In the genomic region with DNA sequence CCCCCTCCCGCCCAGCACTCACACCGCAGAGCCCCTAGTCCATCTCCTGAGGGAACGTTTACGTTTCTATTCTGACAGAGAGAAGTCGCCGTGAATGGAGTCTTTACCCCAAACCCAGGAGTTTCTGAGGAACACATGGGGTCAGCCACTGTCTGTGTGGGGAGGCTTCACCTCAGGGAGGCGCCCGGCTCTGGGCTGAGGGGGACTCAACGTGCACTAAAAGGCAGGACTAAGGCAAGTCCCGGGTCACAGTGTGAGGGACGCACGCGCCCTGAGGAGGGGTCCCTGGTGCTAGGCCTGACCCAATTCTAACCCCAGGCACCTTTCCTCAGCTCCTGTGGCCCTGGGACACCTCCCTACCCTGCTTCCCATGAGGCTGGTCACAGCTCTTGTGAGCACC, we compare ENCODE assay signal across 23 cellular contexts. TPM values are rescaled to one million over a fixed set of nuclear protein-coding genes. Genes with fewer than 3 reads are reported as not detected.
A peak's percentile ranks its signal among the peaks of the same experiment; 100 is the strongest.
DNase-seq lines count a peak whose midpoint lies in the region; ATAC-seq and TF ChIP-seq lines count a peak whose summit lies in the region.
"Had no signal": no experiment of that assay in that cellular context is flagged by ENCODE, and none has a peak within 500 bp of the region (broad histone marks: within the 10 kb centered on the region; RNA-seq: fewer than 3 reads in every experiment).

No MANE protein-coding gene starts in this region.

- H4K91ac ChIP-seq in neuronal stem cell (ENCODE audit: low read depth, low read length, poor library complexity) = no peak overlapping the region

- H3K79me2 ChIP-seq in GM23338 (replicated peaks; ENCODE audit: insufficient read depth) (no peaks in the 10 kb centered on the region), osteoblast (ENCODE audit: insufficient read depth, low read length) (no peaks in the 10 kb centered on the region)

- H3K9ac ChIP-seq in BLaER1 (peak overlapping the region; percentile 64), neuronal stem cell (ENCODE audit: low read depth, low read length, poor library complexity) (no peak overlapping the region)
- H3K9ac ChIP-seq: KMS-11 had no signal

- peak overlapping the region; percentile 63 for H2AK5ac ChIP-seq in neuronal stem cell (ENCODE audit: low read depth, low read length)

- no peak overlapping the region for H3K27ac Mint-ChIP-seq in GM23338
- H3K27ac Mint-ChIP-seq in T-helper 17 cell = peak overlapping the region; percentile 14
- H3K27ac Mint-ChIP-seq: CD4-positive, alpha-beta T cell had no signal

- no peaks in the 10 kb centered on the region for H3F3A ChIP-seq in GM23338 (replicated peaks; ENCODE audit: low read depth)

- H3K4me3 ChIP-seq in BLaER1 = no peak overlapping the region
- H3K4me3 ChIP-seq in GM23338 = no peak overlapping the region
- no peak overlapping the region for H3K4me3 ChIP-seq in neuronal stem cell (ENCODE audit: low read length in 2 of 2)
- no peak overlapping the region for H3K4me3 ChIP-seq in osteoblast (ENCODE audit: insufficient read depth, low read length)

- no peak for DNase-seq in GM23338 (ENCODE audit: low spot score)
- no peak for DNase-seq in T-helper 17 cell
- DNase-seq in neuronal stem cell (ENCODE audit: low spot score) = no peak
- DNase-seq in osteoblast (ENCODE audit: insufficient read length, low spot score, missing footprints) = no peak
- no peak for DNase-seq in cardiac septum (ENCODE audit: low spot score)
- no peak for DNase-seq in activated naive CD4-positive, alpha-beta T cell treated with Interleukin-2 at 50 U/mL for 16 hours
- DNase-seq: COR-L47, GDM1, IMR-90, NCI-H1092, NCI-H1417 treated with DMSO at 0.1 percent for 48 hours, NCI-H1694 treated with DMSO at 0.1 percent for 48 hours, NCI-H2081, NCI-H2227 treated with DMSO at 0.1 percent for 48 hours, NCI-H526 treated with DMSO at 0.1 percent for 48 hours, SHP77 treated with DMSO at 0.1 percent for 48 hours had no signal

- H3K79me1 ChIP-seq in neuronal stem cell (ENCODE audit: low read depth, low read length) = no peaks in the 10 kb centered on the region

- no peaks in the 10 kb centered on the region; the same call in 2 of the 3 replicates for H3K9me3 Mint-ChIP-seq in GM23338
- H3K9me3 Mint-ChIP-seq: CD4-positive, alpha-beta T cell had no signal

- H3K36me3 ChIP-seq in BLaER1 (no peaks in the 10 kb centered on the region), GM23338 (ENCODE audit: insufficient read depth) (no peaks in the 10 kb centered on the region), neuronal stem cell (replicated peaks in 1 of 2; ENCODE audit: control insufficient read depth in 2 of 2, insufficient read depth in 2 of 2, low read length in 2 of 2) (no peaks in the 10 kb centered on the region), osteoblast (ENCODE audit: insufficient read depth, low read length) (no peaks in the 10 kb centered on the region)

- peak overlapping the region; percentile 91 for H3K4me2 ChIP-seq in BLaER1
- no peak overlapping the region for H3K4me2 ChIP-seq in GM23338
- H3K4me2 ChIP-seq in neuronal stem cell (ENCODE audit: insufficient read depth, low read length, poor library complexity, severe bottlenecking) = no peak overlapping the region
- H3K4me2 ChIP-seq in osteoblast (ENCODE audit: insufficient read depth, low read length) = no peak overlapping the region
- H3K4me2 ChIP-seq: KMS-11 had no signal

- intact Hi-C loops in cardiac septum (cut with DNase I) = no loop called here

- peak overlapping the region; percentile 86 for H3K23ac ChIP-seq in neuronal stem cell (ENCODE audit: low read depth, low read length, poor library complexity)

- TF ChIP-seq CTCF in GM23338 (conservative IDR thresholded peaks at IDR 0.05; ENCODE audit: low read depth in 2 of 2) (no peak), osteoblast (IDR thresholded peaks at IDR 0.05; ENCODE audit: extremely low read depth, low read depth, low read length) (no peak)

- H3K27ac ChIP-seq in BLaER1 (peak overlapping the region; percentile 87), GM23338 (ENCODE audit: low read depth) (no peak overlapping the region), neuronal stem cell (replicated peaks; ENCODE audit: low read length) (no peak overlapping the region), osteoblast (ENCODE audit: low read depth, low read length) (no peak overlapping the region)
- H3K27ac ChIP-seq: KMS-11, RWPE1 had no signal

- no peak overlapping the region for H2BK5ac ChIP-seq in neuronal stem cell (ENCODE audit: low read length)

- H3K4ac ChIP-seq in neuronal stem cell (ENCODE audit: low read length) = no peak overlapping the region

- H3K9me3 ChIP-seq in BLaER1 (no peaks in the 10 kb centered on the region), T-helper 17 cell (ENCODE audit: control insufficient read depth, low read length, poor library complexity, severe bottlenecking) (no peaks in the 10 kb centered on the region), neuronal stem cell (replicated peaks in 1 of 2; ENCODE audit: control insufficient read depth in 2 of 2, insufficient read depth in 1 of 2, low read depth in 1 of 2, low read length in 2 of 2) (no peaks in the 10 kb centered on the region), osteoblast (ENCODE audit: low read depth, low read length) (no peaks in the 10 kb centered on the region)

- no peak overlapping the region for H2BK120ac ChIP-seq in neuronal stem cell (ENCODE audit: low read depth, low read length)

- no peak overlapping the region for H2BK12ac ChIP-seq in neuronal stem cell (ENCODE audit: low read length)

- 0 out of 3 replicates have a peak, but pooled peaks have one; percentile 12 for ATAC-seq in GM23338
- ATAC-seq in T-helper 17 cell = no peak

- H3K36me3 Mint-ChIP-seq in GM23338 (ENCODE audit: low read depth) (no peaks in the 10 kb centered on the region), T-helper 17 cell (ENCODE audit: low read depth) (no peaks in the 10 kb centered on the region)

- H2BK15ac ChIP-seq in neuronal stem cell (ENCODE audit: low read length) = no peak overlapping the region

- peaks cover 63% of the 10 kb centered on the region for H3K27me3 Mint-ChIP-seq in GM23338 (ENCODE audit: insufficient read depth, low read depth, poor library complexity)
- H3K27me3 Mint-ChIP-seq in T-helper 17 cell = peaks cover 11% of the 10 kb centered on the region
- H3K27me3 Mint-ChIP-seq: CD4-positive, alpha-beta T cell had no signal

- H3K4me1 ChIP-seq in BLaER1 (peaks cover 92% of the 10 kb centered on the region), GM23338 (ENCODE audit: insufficient read depth) (no peaks in the 10 kb centered on the region), neuronal stem cell (ENCODE audit: control insufficient read depth in 2 of 2, insufficient read depth in 1 of 2, low read depth in 1 of 2, low read length in 2 of 2) (peaks cover 4% of the 10 kb centered on the region in 2 donors), osteoblast (ENCODE audit: insufficient read depth, low read length) (no peaks in the 10 kb centered on the region)

- no peaks in the 10 kb centered on the region for H3K4me1 Mint-ChIP-seq in GM23338
- H3K4me1 Mint-ChIP-seq in T-helper 17 cell = peaks cover 13% of the 10 kb centered on the region

- no peak overlapping the region for H3K18ac ChIP-seq in neuronal stem cell (ENCODE audit: low read length)

- no peak overlapping the region for H2AFZ ChIP-seq in GM23338
- H2AFZ ChIP-seq in neuronal stem cell (ENCODE audit: low read length) = no peak overlapping the region
- no peak overlapping the region for H2AFZ ChIP-seq in osteoblast (ENCODE audit: low read length)

- no CpG with 5 or more reads among the region's 13 CpGs for WGBS in neuronal stem cell (ENCODE audit: extremely low coverage in 2 of 2, insufficient read length in 2 of 2, insufficient replicate concordance in 1 of 2), 2 donors

- H3K27me3 ChIP-seq in BLaER1 (no peaks in the 10 kb centered on the region), GM23338 (ENCODE audit: insufficient read depth) (peaks cover 95% of the 10 kb centered on the region), neuronal stem cell (ENCODE audit: control insufficient read depth in 3 of 3, insufficient read depth in 3 of 3, low read depth in 1 of 3, low read length in 3 of 3) (peaks cover 0 to 8% (median 0%) of the 10 kb centered on the region in 3 experiments), osteoblast (ENCODE audit: insufficient read depth, low read length) (peaks cover 10% of the 10 kb centered on the region)

- no peaks in the 10 kb centered on the region for H3K9me2 ChIP-seq in GM23338 (ENCODE audit: insufficient read depth)

- no peak overlapping the region for H3K4me3 Mint-ChIP-seq in GM23338
- H3K4me3 Mint-ChIP-seq in T-helper 17 cell = no peak overlapping the region
- H3K4me3 Mint-ChIP-seq: CD4-positive, alpha-beta T cell had no signal

- H3K14ac ChIP-seq in neuronal stem cell (ENCODE audit: low read length) = no peak overlapping the region

- no peaks in the 10 kb centered on the region for H4K20me1 ChIP-seq in BLaER1
- H4K20me1 ChIP-seq in GM23338 (replicated peaks; ENCODE audit: insufficient read depth) = no peaks in the 10 kb centered on the region
- H4K20me1 ChIP-seq in osteoblast (ENCODE audit: insufficient read depth, low read length) = no peaks in the 10 kb centered on the region

- H4K8ac ChIP-seq in neuronal stem cell (ENCODE audit: low read depth, low read length) = no peak overlapping the region

TF ChIP-seq in GM23338, 12 proteins besides CTCF, POLR2A, EP300 and RAD21 (continues in another document):
- TF ChIP-seq, protein P1, sequence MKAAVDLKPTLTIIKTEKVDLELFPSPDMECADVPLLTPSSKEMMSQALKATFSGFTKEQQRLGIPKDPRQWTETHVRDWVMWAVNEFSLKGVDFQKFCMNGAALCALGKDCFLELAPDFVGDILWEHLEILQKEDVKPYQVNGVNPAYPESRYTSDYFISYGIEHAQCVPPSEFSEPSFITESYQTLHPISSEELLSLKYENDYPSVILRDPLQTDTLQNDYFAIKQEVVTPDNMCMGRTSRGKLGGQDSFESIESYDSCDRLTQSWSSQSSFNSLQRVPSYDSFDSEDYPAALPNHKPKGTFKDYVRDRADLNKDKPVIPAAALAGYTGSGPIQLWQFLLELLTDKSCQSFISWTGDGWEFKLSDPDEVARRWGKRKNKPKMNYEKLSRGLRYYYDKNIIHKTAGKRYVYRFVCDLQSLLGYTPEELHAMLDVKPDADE (IDR thresholded peaks at IDR 0.05) = no peak
- TF ChIP-seq CREB1 (CRISPR knock-in tag; IDR thresholded peaks at IDR 0.05; ENCODE audit: low read depth) = no peak
- no peak for TF ChIP-seq POLR2AphosphoS5 (IDR thresholded peaks at IDR 0.05; ENCODE audit: low read depth)
- no peak for TF ChIP-seq STAT1 (IDR thresholded peaks at IDR 0.05; ENCODE audit: unreplicated experiment)
- no peak for TF ChIP-seq JUNB (IDR thresholded peaks at IDR 0.05; ENCODE audit: unreplicated experiment)

RNA-seq across cellular contexts. Expression of a gene that starts 32.5 kb away (rescaled TPM):
- total RNA-seq in GM23338 (2014; rRNA removed; shearing (Covaris generic)) = not detected in 2 replicates
- polyA plus RNA-seq in GM23338 (2016; fragmentation: Nextera tagmentation; extraction: Ambion mirVana) = not detected in 2 replicates
- total RNA-seq in T-helper 17 cell (1 to 10 TPM in 1 of 2 donors, not detected in 1; 1.9 TPM), osteoblast (not detected in 2 replicates), cardiac septum (not detected)
- polyA plus RNA-seq in neuronal stem cell (2013, experiment 1 of 2) = not detected
- polyA plus RNA-seq in neuronal stem cell (2013, experiment 2 of 2) = not detected
- total RNA-seq: A172; CD4-positive, alpha-beta T cell; IMR-90; NCI-H460 had no signal
- polyA plus RNA-seq: BJ, IMR-90 had no signal
